1 cellular context compared by ENCODE assay signal in the genomic region with DNA sequence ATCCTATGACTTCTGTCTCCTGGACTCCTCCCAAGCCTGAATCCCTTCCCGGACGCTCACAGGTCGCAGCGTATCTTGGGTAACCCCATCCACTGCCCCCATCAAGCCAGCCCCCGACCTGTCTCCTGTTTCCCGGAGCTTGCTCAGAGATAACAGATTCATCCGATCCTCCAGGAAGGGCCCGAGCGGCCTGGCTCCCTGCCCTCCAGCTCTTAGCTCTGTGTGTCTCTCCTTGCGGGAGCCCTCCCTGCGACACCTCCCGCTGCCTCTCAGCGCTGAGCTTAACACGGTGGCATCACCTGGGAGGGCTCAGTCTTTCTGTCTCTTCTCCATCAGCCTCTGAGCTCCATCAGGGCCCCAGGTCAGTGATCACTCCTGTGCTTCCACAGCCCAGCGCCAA.
TF ChIP-seq lines count a peak whose summit lies in the region.

No MANE protein-coding gene starts in this region.

TF ChIP-seq in HepG2, 621 proteins besides CTCF, POLR2A, EP300 and RAD21 (continued from another document):
- TF ChIP-seq MTA3 (CRISPR knock-in tag; IDR thresholded peaks at IDR 0.05) (no peak), RORA (CRISPR knock-in tag; IDR thresholded peaks at IDR 0.05) (no peak), ZNF337 (CRISPR knock-in tag; IDR thresholded peaks at IDR 0.05; ENCODE audit: borderline replicate concordance, low read depth) (no peak), AGO1 (IDR thresholded peaks at IDR 0.05; ENCODE audit: low read depth, low read length, poor library complexity, severe bottlenecking) (no peak), HNF4G (IDR thresholded peaks at IDR 0.05; ENCODE audit: borderline replicate concordance, low read depth, low read length) (no peak), HNF4G (CRISPR knock-in tag; IDR thresholded peaks at IDR 0.05; ENCODE audit: borderline replicate concordance, low read depth) (no peak), CENPT (CRISPR knock-in tag; IDR thresholded peaks at IDR 0.05; ENCODE audit: low read depth) (no peak), MXD4 (CRISPR knock-in tag; IDR thresholded peaks at IDR 0.05) (no peak), RFXANK (CRISPR knock-in tag; IDR thresholded peaks at IDR 0.05) (no peak), HNRNPUL1 (IDR thresholded peaks at IDR 0.05; ENCODE audit: low read depth, low read length) (no peak), ZMYM3 (CRISPR knock-in tag; IDR thresholded peaks at IDR 0.05) (no peak), ZNF235 (CRISPR knock-in tag; IDR thresholded peaks at IDR 0.05; ENCODE audit: borderline replicate concordance) (no peak), REL (CRISPR knock-in tag; conservative IDR thresholded peaks at IDR 0.05) (no peak), SRSF4 (IDR thresholded peaks at IDR 0.05; ENCODE audit: low read depth, low read length, poor library complexity, severe bottlenecking) (no peak), GPN1 (CRISPR knock-in tag; IDR thresholded peaks at IDR 0.05; ENCODE audit: borderline replicate concordance) (no peak), KDM4B (CRISPR knock-in tag; IDR thresholded peaks at IDR 0.05) (no peak), ZC3H13 (CRISPR knock-in tag; IDR thresholded peaks at IDR 0.05) (no peak), TBL1XR1 (IDR thresholded peaks at IDR 0.05; ENCODE audit: borderline replicate concordance, low read length, partially characterized antibody) (no peak), ZNF652 (CRISPR knock-in tag; IDR thresholded peaks at IDR 0.05; ENCODE audit: borderline replicate concordance, low read depth) (no peak)
- TF ChIP-seq, protein P1, sequence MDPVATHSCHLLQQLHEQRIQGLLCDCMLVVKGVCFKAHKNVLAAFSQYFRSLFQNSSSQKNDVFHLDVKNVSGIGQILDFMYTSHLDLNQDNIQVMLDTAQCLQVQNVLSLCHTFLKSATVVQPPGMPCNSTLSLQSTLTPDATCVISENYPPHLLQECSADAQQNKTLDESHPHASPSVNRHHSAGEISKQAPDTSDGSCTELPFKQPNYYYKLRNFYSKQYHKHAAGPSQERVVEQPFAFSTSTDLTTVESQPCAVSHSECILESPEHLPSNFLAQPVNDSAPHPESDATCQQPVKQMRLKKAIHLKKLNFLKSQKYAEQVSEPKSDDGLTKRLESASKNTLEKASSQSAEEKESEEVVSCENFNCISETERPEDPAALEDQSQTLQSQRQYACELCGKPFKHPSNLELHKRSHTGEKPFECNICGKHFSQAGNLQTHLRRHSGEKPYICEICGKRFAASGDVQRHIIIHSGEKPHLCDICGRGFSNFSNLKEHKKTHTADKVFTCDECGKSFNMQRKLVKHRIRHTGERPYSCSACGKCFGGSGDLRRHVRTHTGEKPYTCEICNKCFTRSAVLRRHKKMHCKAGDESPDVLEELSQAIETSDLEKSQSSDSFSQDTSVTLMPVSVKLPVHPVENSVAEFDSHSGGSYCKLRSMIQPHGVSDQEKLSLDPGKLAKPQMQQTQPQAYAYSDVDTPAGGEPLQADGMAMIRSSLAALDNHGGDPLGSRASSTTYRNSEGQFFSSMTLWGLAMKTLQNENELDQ (CRISPR knock-in tag; IDR thresholded peaks at IDR 0.05; ENCODE audit: borderline replicate concordance) = no peak
